ENCODE assay signal across 21 cellular contexts in genomic region chr17:55411463-55411855, GRCh38. TPM values are rescaled to one million over a fixed set of nuclear protein-coding genes. Genes with fewer than 3 reads are reported as not detected.
DNase-seq lines count a peak whose midpoint lies in the region; ATAC-seq, FAIRE-seq and TF ChIP-seq lines count a peak whose summit lies in the region.
"Had no signal": no experiment of that assay in that cellular context is flagged by ENCODE, and none has a peak within 500 bp of the region (broad histone marks: within the 10 kb centered on the region; RNA-seq: fewer than 3 reads in every experiment).

No MANE protein-coding gene starts in this region.

- intact Hi-C loops in left cardiac atrium (cut with DNase I) = no loop called here

- H3K23ac ChIP-seq in trophoblast cell (ENCODE audit: low read length) = no peak overlapping the region

- H3K27ac ChIP-seq in cardiac muscle cell (peak overlapping the region; percentile 72), trophoblast cell (ENCODE audit: low read depth, low read length) (no peak overlapping the region)
- H3K27ac ChIP-seq: BLaER1 had no signal

- H2BK5ac ChIP-seq in trophoblast cell (ENCODE audit: low read depth, low read length, poor library complexity) = no peak overlapping the region

- peaks cover 68% of the 10 kb centered on the region for H3K36me3 ChIP-seq in cardiac muscle cell
- peaks cover 50% of the 10 kb centered on the region for H3K36me3 ChIP-seq in BE2C
- H3K36me3 ChIP-seq in trophoblast cell (ENCODE audit: control insufficient read depth in 1 of 2, insufficient read depth in 2 of 2, low read length in 2 of 2) = peaks cover 22 to 37% of the 10 kb centered on the region in 2 experiments

- no peak overlapping the region for H2AFZ ChIP-seq in trophoblast cell (ENCODE audit: insufficient read depth, low read length, poor library complexity)

- no peak overlapping the region for H3K4ac ChIP-seq in trophoblast cell (ENCODE audit: low read depth, low read length)

- H4K91ac ChIP-seq in trophoblast cell (ENCODE audit: low read depth, low read length) = no peak overlapping the region

- no peaks in the 10 kb centered on the region for H3K79me1 ChIP-seq in trophoblast cell (ENCODE audit: low read length)

- no peak for FAIRE-seq in RCC 7860 (lab: Jason Lieb, UNC)
- FAIRE-seq: G401.6 had no signal

- WGBS in trophoblast cell (ENCODE audit: extremely low coverage, insufficient coverage, insufficient read length) = no CpG with 5 or more reads among the region's 1 CpG

- TF ChIP-seq CTCF in cardiac muscle cell (IDR thresholded peaks at IDR 0.05; ENCODE audit: low read depth, low read length) (no peak), BE2C (IDR thresholded peaks at IDR 0.05; ENCODE audit: low read depth, low read length) (no peak)

- H3K18ac ChIP-seq in trophoblast cell (ENCODE audit: low read length) = no peak overlapping the region

- no peak overlapping the region for H3K4me2 ChIP-seq in trophoblast cell (ENCODE audit: low read length)
- H3K4me2 ChIP-seq: BLaER1 had no signal

- no peak for ATAC-seq in left cardiac atrium
- no peak for ATAC-seq in GM18511 (IDR thresholded peaks at IDR 0.05; ENCODE audit: unreplicated experiment)

- H3K14ac ChIP-seq in trophoblast cell (ENCODE audit: low read length) = no peak overlapping the region

- DNase-seq in cardiac muscle cell (ENCODE audit: low read depth in 1 of 2, low spot score in 1 of 2) (no peak), left cardiac atrium (no peak), BE2C (peak; percentile 51), NCI-H82 treated with DMSO at 0.1 percent for 48 hours (lab: John Stamatoyannopoulos, UW; ENCODE audit: unreplicated experiment) (peak; percentile 41), fibroblast of gingiva (ENCODE audit: low read depth) (peak; percentile 20), RCC 7860 (ENCODE audit: low spot score) (no peak), trophoblast cell (no peak)
- DNase-seq: 8988T; CD4-positive, CD25-positive, alpha-beta regulatory T cell; DMS53; GOT3; HFFc6; IMR-90; KG1; MM.1S; SHP77 treated with DMSO at 0.1 percent for 48 hours; SW 1271 had no signal

- H2AK5ac ChIP-seq in trophoblast cell (ENCODE audit: low read length) = no peak overlapping the region

- H3K79me2 ChIP-seq in trophoblast cell (ENCODE audit: control insufficient read depth, insufficient read depth, low read length, poor library complexity) = no peaks in the 10 kb centered on the region

- H4K8ac ChIP-seq in trophoblast cell (ENCODE audit: low read depth, low read length) = no peak overlapping the region

- H2BK120ac ChIP-seq in trophoblast cell (ENCODE audit: insufficient read depth, low read length, poor library complexity) = no peak overlapping the region

- H3K27me3 ChIP-seq in cardiac muscle cell (no peaks in the 10 kb centered on the region), BE2C (no peaks in the 10 kb centered on the region), trophoblast cell (ENCODE audit: insufficient read depth, low read length) (no peaks in the 10 kb centered on the region)
- H3K27me3 ChIP-seq: BLaER1 had no signal

- no peaks in the 10 kb centered on the region for H3K9me3 ChIP-seq in cardiac muscle cell (ENCODE audit: low read depth)
- H3K9me3 ChIP-seq in BE2C = no peaks in the 10 kb centered on the region
- H3K9me3 ChIP-seq in trophoblast cell (ENCODE audit: insufficient read depth, low read depth, low read length) = no peaks in the 10 kb centered on the region
- H3K9me3 ChIP-seq: BLaER1, HAP-1 had no signal

- H3K4me3 ChIP-seq in cardiac muscle cell (no peak overlapping the region), BE2C (ENCODE audit: low read depth, low read length) (no peak overlapping the region), trophoblast cell (ENCODE audit: low read depth, low read length) (no peak overlapping the region)
- H3K4me3 ChIP-seq: BLaER1, HAP-1 had no signal

- peaks cover 27% of the 10 kb centered on the region for H3K4me1 ChIP-seq in cardiac muscle cell (ENCODE audit: low read depth)
- peaks cover 9% of the 10 kb centered on the region for H3K4me1 ChIP-seq in BE2C
- peaks cover 0 to 4% of the 10 kb centered on the region in 2 experiments for H3K4me1 ChIP-seq in trophoblast cell (ENCODE audit: control insufficient read depth in 1 of 2, insufficient read depth in 2 of 2, low read length in 2 of 2)

- H2BK12ac ChIP-seq in trophoblast cell (ENCODE audit: low read length) = no peak overlapping the region

- H3K9ac ChIP-seq in trophoblast cell (ENCODE audit: low read length) = no peak overlapping the region
- H3K9ac ChIP-seq: BLaER1 had no signal

- H4K12ac ChIP-seq in trophoblast cell (ENCODE audit: low read depth, low read length) = no peak overlapping the region

RNA-seq across cellular contexts. Expression of gene MMD, which starts 10.2 kb away (rescaled TPM):
- 65.3 and 112 TPM in 2 replicates for total RNA-seq in cardiac muscle cell
- 85.0 and 112 TPM in 2 replicates for polyA plus RNA-seq in cardiac muscle cell
- total RNA-seq in left cardiac atrium = 10 to 100 TPM; 26.8 to 29.1 TPM
- polyA plus RNA-seq in BE2C (2012; ENCODE audit: insufficient read depth, insufficient read length, low read depth) = 27.3 TPM
- polyA plus RNA-seq in trophoblast cell (2013) = 52.1 and 57.7 TPM in 2 replicates

Comparison
In these comparisons a context has a peak if more than half of its experiments do, and no peak if none do; other contexts are left out.
1. DNase-seq: peak in BE2C (single experiment), NCI-H82 treated with DMSO at 0.1 percent for 48 hours (single experiment) and fibroblast of gingiva (single experiment); none in cardiac muscle cell (0 of 2), left cardiac atrium (single experiment), RCC 7860 (single experiment) and trophoblast cell (0 of 2).